15 cellular contexts compared by ENCODE assay signal in the genomic region with DNA sequence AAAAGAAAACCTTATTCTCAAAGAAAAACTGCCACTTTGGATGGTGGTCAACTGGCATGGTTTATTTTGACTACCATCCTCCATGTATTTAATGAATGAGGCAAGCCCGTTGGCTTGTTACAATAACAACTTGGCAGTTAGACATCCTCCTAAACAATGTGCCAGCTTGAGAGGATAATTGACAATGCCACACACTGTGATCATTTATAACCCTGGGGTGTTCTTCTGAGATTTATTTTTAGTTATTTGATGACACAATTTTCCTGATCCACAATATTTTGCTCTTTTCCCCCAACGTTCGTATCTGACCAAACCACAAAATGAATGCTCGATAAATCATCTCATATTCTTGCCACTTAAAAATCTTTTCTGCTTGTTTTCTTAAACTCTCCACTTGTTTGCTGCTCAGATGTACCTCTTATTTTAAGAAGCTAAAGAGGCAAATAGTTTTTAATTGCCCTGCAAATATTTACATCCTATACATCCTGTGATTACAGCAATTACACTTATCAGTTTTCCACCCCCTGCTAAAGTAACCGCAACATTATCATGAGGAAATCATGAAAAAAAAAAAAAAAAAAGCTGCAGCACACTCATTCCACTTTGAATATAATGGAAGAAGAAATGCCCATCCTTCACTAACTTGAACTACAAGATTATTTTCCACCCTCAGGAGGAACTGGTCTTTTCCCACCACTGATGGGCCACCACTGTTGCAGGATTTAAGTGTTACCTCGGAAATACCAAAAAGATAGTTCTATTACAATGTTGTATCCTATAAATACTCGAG.
DNase-seq lines count a peak whose midpoint lies in the region; ATAC-seq and TF ChIP-seq lines count a peak whose summit lies in the region.
"Had no signal": no experiment of that assay in that cellular context is flagged by ENCODE, and none has a peak within 500 bp of the region (broad histone marks: within the 10 kb centered on the region; RNA-seq: fewer than 3 reads in every experiment).

No MANE protein-coding gene starts in this region.

- H4K20me1 ChIP-seq in PC-3 (ENCODE audit: low read length): no peaks in the 10 kb centered on the region

- H3K27me3 ChIP-seq in A673 (replicated peaks; ENCODE audit: insufficient read depth, low read depth, low read length, poor library complexity) (no peaks in the 10 kb centered on the region), PC-3 (ENCODE audit: low read length) (no peaks in the 10 kb centered on the region)
- H3K27me3 ChIP-seq: thyroid gland had no signal

- TF ChIP-seq CTCF in A673 (conservative IDR thresholded peaks at IDR 0.05; ENCODE audit: low read depth, low read length) (no peak), HFFc6 (IDR thresholded peaks at IDR 0.05) (no peak), PC-3 (conservative IDR thresholded peaks at IDR 0.05; ENCODE audit: low read depth, low read length) (no peak), GM13976 (IDR thresholded peaks at IDR 0.05; ENCODE audit: borderline replicate concordance, control extremely low read depth, extremely low read depth, insufficient read depth, missing control alignments) (no peak)

- peak overlapping the region; percentile 18 for H2AFZ ChIP-seq in PC-3 (ENCODE audit: low read length)

- no peaks in the 10 kb centered on the region for H3K9me3 Mint-ChIP-seq in HFFc6
- H3K9me3 Mint-ChIP-seq in stimulated activated naive CD8-positive, alpha-beta T cell treated with anti-CD3 and anti-CD28 coated beads, Interleukin-15, amount 100 ng/mL, for 72 hours: peaks cover 0 to 5% of the 10 kb centered on the region in 2 donors
- H3K9me3 Mint-ChIP-seq: activated CD4-positive, alpha-beta T cell treated with anti-CD3 and anti-CD28 coated beads, Interleukin-2, amount 10 ng/mL, durations not matched to agents 24 days and 14 days had no signal

- POLR2A ChIA-PET in A673 (lab: Charles Lee; ENCODE audit: low non-redundant PET): interaction anchor here (0.6 to 0.9 kb wide), 2 partner anchors 15 to 321 kb away, joined by 3 read pairs; no protein-coding TSS in a partner anchor
- POLR2A ChIA-PET in PC-3 (lab: Charles Lee; ENCODE audit: unreplicated experiment): interaction anchor here (0.6 kb wide), 1 partner anchor 65 kb away, joined by 9 read pairs; no protein-coding TSS in a partner anchor

- no peaks in the 10 kb centered on the region for H3K9me2 ChIP-seq in PC-3 (replicated peaks; ENCODE audit: low read length)

- no peak overlapping the region for H3K27ac ChIP-seq in A673 (ENCODE audit: low read depth, low read length, poor library complexity, severe bottlenecking)
- no peak overlapping the region for H3K27ac ChIP-seq in PC-3 (ENCODE audit: low read length)
- H3K27ac ChIP-seq: coronary artery, SK-N-MC, thyroid gland had no signal

- ATAC-seq in PC-3: peak; percentile 66
- no peak for ATAC-seq in stimulated activated naive CD8-positive, alpha-beta T cell treated with anti-CD3 and anti-CD28 coated beads, Interleukin-15, amount 100 ng/mL, for 72 hours

- peak overlapping the region; percentile 22 for H3K4me3 Mint-ChIP-seq in HFFc6
- no peak overlapping the region for H3K4me3 Mint-ChIP-seq in stimulated activated naive CD8-positive, alpha-beta T cell treated with anti-CD3 and anti-CD28 coated beads, Interleukin-15, amount 100 ng/mL, for 72 hours
- H3K4me3 Mint-ChIP-seq: activated CD4-positive, alpha-beta T cell treated with anti-CD3 and anti-CD28 coated beads, Interleukin-2, amount 10 ng/mL, durations not matched to agents 24 days and 14 days had no signal

- no peak overlapping the region for H3K9ac ChIP-seq in PC-3 (ENCODE audit: low read length)

- in situ Hi-C loops in GM13976 (cut with MboI; ENCODE audit: low sequenced_read_pairs, unreplicated experiment): no loop called here

- no peaks in the 10 kb centered on the region for H3K9me3 ChIP-seq in A673 (ENCODE audit: low read depth, low read length, poor library complexity, severe bottlenecking)
- H3K9me3 ChIP-seq in PC-3 (ENCODE audit: low read length): no peaks in the 10 kb centered on the region
- H3K9me3 ChIP-seq: thyroid gland had no signal

- no peaks in the 10 kb centered on the region for H3K79me2 ChIP-seq in PC-3 (ENCODE audit: low read length)

- H3K4me1 ChIP-seq in A673 (ENCODE audit: insufficient read depth, low read length, poor library complexity, severe bottlenecking) (no peaks in the 10 kb centered on the region), PC-3 (ENCODE audit: insufficient read depth, low read length) (peaks cover 13% of the 10 kb centered on the region)
- H3K4me1 ChIP-seq: thyroid gland had no signal

- peak overlapping the region; percentile 3; the same call in 1 of the 2 replicates for H3K27ac Mint-ChIP-seq in HFFc6
- no peak overlapping the region for H3K27ac Mint-ChIP-seq in stimulated activated naive CD8-positive, alpha-beta T cell treated with anti-CD3 and anti-CD28 coated beads, Interleukin-15, amount 100 ng/mL, for 72 hours
- H3K27ac Mint-ChIP-seq: activated CD4-positive, alpha-beta T cell treated with anti-CD3 and anti-CD28 coated beads, Interleukin-2, amount 10 ng/mL, durations not matched to agents 24 days and 14 days had no signal

- BruUV-seq in A673 (replicated peaks; lab: Mats Ljungman, UMichigan): no TSS peak
- BruUV-seq in PC-3 (replicated peaks; lab: Mats Ljungman, UMichigan): no TSS peak

- peak overlapping the region; percentile 21 for H3K4me2 ChIP-seq in PC-3 (ENCODE audit: low read length)

- H3K36me3 Mint-ChIP-seq in HFFc6 (ENCODE audit: low read depth): no peaks in the 10 kb centered on the region

- H3K27me3 Mint-ChIP-seq in HFFc6 (ENCODE audit: insufficient read depth): peaks cover 1% of the 10 kb centered on the region; the same call in 1 of the 2 replicates
- no peaks in the 10 kb centered on the region for H3K27me3 Mint-ChIP-seq in stimulated activated naive CD8-positive, alpha-beta T cell treated with anti-CD3 and anti-CD28 coated beads, Interleukin-15, amount 100 ng/mL, for 72 hours
- H3K27me3 Mint-ChIP-seq: activated CD4-positive, alpha-beta T cell treated with anti-CD3 and anti-CD28 coated beads, Interleukin-2, amount 10 ng/mL, durations not matched to agents 24 days and 14 days had no signal

- H3K4me3 ChIP-seq in A673 (ENCODE audit: low read depth, low read length, poor library complexity, severe bottlenecking) (no peak overlapping the region), PC-3 (ENCODE audit: low read length) (no peak overlapping the region)
- H3K4me3 ChIP-seq: coronary artery, SK-N-MC, thyroid gland had no signal

- H3K4me1 Mint-ChIP-seq in HFFc6 (ENCODE audit: low read depth): peaks cover 48% of the 10 kb centered on the region
- H3K4me1 Mint-ChIP-seq in stimulated activated naive CD8-positive, alpha-beta T cell treated with anti-CD3 and anti-CD28 coated beads, Interleukin-15, amount 100 ng/mL, for 72 hours: no peaks in the 10 kb centered on the region
- H3K4me1 Mint-ChIP-seq: activated CD4-positive, alpha-beta T cell treated with anti-CD3 and anti-CD28 coated beads, Interleukin-2, amount 10 ng/mL, durations not matched to agents 24 days and 14 days had no signal

- H3K36me3 ChIP-seq in A673 (ENCODE audit: insufficient read depth, low read length, poor library complexity, severe bottlenecking): no peaks in the 10 kb centered on the region
- no peaks in the 10 kb centered on the region for H3K36me3 ChIP-seq in PC-3 (ENCODE audit: low read depth, low read length)
- H3K36me3 ChIP-seq: thyroid gland had no signal

- CTCF ChIA-PET in A673 (lab: Charles Lee): no interaction called here
- CTCF ChIA-PET in PC-3 (lab: Charles Lee): interaction anchor here (0.6 kb wide), 1 partner anchor 954 kb away, joined by 4 read pairs; no protein-coding TSS in a partner anchor

- DNase-seq in A673 (ENCODE audit: low spot score) (peak; percentile 64), HFFc6 (peak; percentile 48), PC-3 (peak; percentile 53), head of caudate nucleus (peak in 22 of 42 donors; percentile 11 to 83 (median 42)), SW480 (ENCODE audit: low spot score) (no peak), cortex of kidney (lab: John Stamatoyannopoulos, UW) (no peak), GM13976 (ENCODE audit: low spot score) (no peak)
- DNase-seq in stimulated activated naive CD8-positive, alpha-beta T cell treated with anti-CD3 and anti-CD28 coated beads, Interleukin-15, amount 100 ng/mL, for 72 hours: no peak
- DNase-seq: activated CD4-positive, alpha-beta T cell treated with anti-CD3 and anti-CD28 coated beads, Interleukin-2, amount 10 ng/mL, durations not matched to agents 24 days and 14 days; activated naive CD4-positive, alpha-beta T cell; NCI-H446 treated with DMSO at 0.1 percent for 48 hours; stimulated activated CD4-positive, alpha-beta T cell treated with anti-CD3 and anti-CD28 coated beads, Interleukin-4, amount 100 ng/mL, for 24 hours; thyroid gland had no signal

- intact Hi-C loops in A673 (cut with micrococcal nuclease; ENCODE audit: unreplicated experiment) (no loop called here), PC-3 (cut with micrococcal nuclease) (loop anchor here (2.0 kb wide), 1 partner anchor 50 kb away; no protein-coding TSS in a partner anchor), head of caudate nucleus (cut with DNase I) (no loop called here)

- H3F3A ChIP-seq in PC-3 (ENCODE audit: low read length, unreplicated experiment): no peaks in the 10 kb centered on the region

Comparison
In these comparisons a context has a peak if more than half of its experiments do, and no peak if none do; other contexts are left out.
1. DNase-seq: peak in A673 (single experiment), HFFc6 (single experiment), PC-3 (single experiment) and head of caudate nucleus (22 of 42); none in stimulated activated naive CD8-positive, alpha-beta T cell treated with anti-CD3 and anti-CD28 coated beads, Interleukin-15, amount 100 ng/mL, for 72 hours (0 of 2), SW480 (single experiment), cortex of kidney (single experiment) and GM13976 (single experiment).